Comparison of ENCODE assay signal across 36 cellular contexts in the genomic region with DNA sequence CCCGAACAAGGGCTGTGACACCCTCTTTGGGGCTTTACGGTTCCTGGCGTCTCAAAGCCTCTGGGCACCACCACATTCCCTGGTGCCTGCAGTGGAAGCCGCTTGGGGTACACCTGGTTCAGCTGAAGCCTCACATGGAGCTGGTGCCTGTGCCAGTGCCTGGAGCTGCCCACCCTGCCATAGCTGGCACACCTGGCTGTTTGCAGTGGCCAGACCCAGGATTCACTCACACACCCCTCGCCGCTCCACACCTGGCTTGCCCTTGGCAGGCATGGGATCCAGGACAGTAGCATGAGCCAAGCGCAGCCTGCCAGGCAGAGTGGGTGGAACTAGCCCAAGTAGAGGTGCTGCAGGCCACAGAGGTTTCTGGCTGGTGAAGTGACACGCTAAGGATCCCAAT.
"Had no signal": no experiment of that assay in that cellular context is flagged by ENCODE, and none has a peak within 500 bp of the region (broad histone marks: within the 10 kb centered on the region; RNA-seq: fewer than 3 reads in every experiment).

No MANE protein-coding gene starts in this region.

- H3K4me1 ChIP-seq: adrenal gland, ascending aorta had no signal

- H3K36me3 ChIP-seq: adrenal gland, ascending aorta, cardiac muscle cell had no signal

- H3K9me3 ChIP-seq: ascending aorta had no signal

- H3K9me3 Mint-ChIP-seq: central memory CD8-positive, alpha-beta T cell had no signal

- ATAC-seq: activated CD4-positive, alpha-beta T cell treated with anti-CD3 and anti-CD28 coated beads for 36 hours; activated CD8-positive, alpha-beta memory T cell treated with anti-CD3 and anti-CD28 coated beads, Interleukin-2, amount 10 ng/mL, durations not matched to agents 7 days and 5 days; activated CD8-positive, alpha-beta T cell treated with anti-CD3 and anti-CD28 coated beads, Interleukin-2, amount 10 ng/mL, durations not matched to agents 7 days and 5 days had no signal

- H3K27me3 ChIP-seq: adrenal gland, ascending aorta, cardiac muscle cell had no signal

- DNase-seq: activated B cell treated with CpG ODN at 0.5 μM for 24 hours; activated CD4-positive, alpha-beta memory T cell treated with anti-CD3 and anti-CD28 coated beads, Interleukin-2, amount 10 ng/mL, durations not matched to agents 7 days and 5 days; activated CD4-positive, alpha-beta T cell treated with anti-CD3 and anti-CD28 coated beads for 1 hour; activated CD4-positive, alpha-beta T cell treated with anti-CD3 and anti-CD28 coated beads for 36 hours; activated CD4-positive, alpha-beta T cell treated with anti-CD3 and anti-CD28 coated beads for 48 hours; activated CD4-positive, alpha-beta T cell treated with anti-CD3 and anti-CD28 coated beads, Interleukin-2, amount 10 ng/mL, durations not matched to agents 7 days and 5 days; activated CD4-positive, alpha-beta T cell treated with anti-CD3 and anti-CD28 coated beads, Interleukin-2, amount 50 U/mL, for 48 hours; activated CD8-positive, alpha-beta memory T cell treated with anti-CD3 and anti-CD28 coated beads for 24 hours; activated CD8-positive, alpha-beta memory T cell treated with anti-CD3 and anti-CD28 coated beads, Interleukin-2, amount 10 ng/mL, durations not matched to agents 7 days and 5 days; activated CD8-positive, alpha-beta memory T cell treated with anti-CD3 and anti-CD28 coated beads, Interleukin-2, amount 50 U/mL, for 48 hours; activated CD8-positive, alpha-beta T cell treated with anti-CD3 and anti-CD28 coated beads, Interleukin-2, amount 10 ng/mL, durations not matched to agents 7 days and 5 days; activated effector memory CD4-positive, alpha-beta T cell treated with Interleukin-2 at 50 U/mL for 16 hours; activated gamma-delta T cell; activated naive CD4-positive, alpha-beta T cell treated with anti-CD3 and anti-CD28 coated beads, Interleukin-2, amount 10 ng/mL, durations not matched to agents 7 days and 5 days; activated naive CD4-positive, alpha-beta T cell treated with Interleukin-2 at 50 U/mL for 16 hours; activated T-cell treated with anti-CD3 and anti-CD28 coated beads, Interleukin-2, amount 50 U/mL, for 24 hours; activated T-cell treated with anti-CD3 and anti-CD28 coated beads, Interleukin-2, amount 50 U/mL, for 48 hours; adrenal gland; amniotic stem cell; anterior cingulate cortex; caudate nucleus; SW 1271; T-helper 1 cell; T-helper 2 cell; T-helper 9 cell had no signal

- H3K27ac Mint-ChIP-seq: activated B cell treated with CpG ODN at 0.5 μM for 24 hours; activated CD4-positive, alpha-beta memory T cell treated with anti-CD3 and anti-CD28 coated beads, Interleukin-2, amount 10 ng/mL, durations not matched to agents 7 days and 5 days; activated CD4-positive, alpha-beta T cell treated with anti-CD3 and anti-CD28 coated beads for 36 hours; activated CD4-positive, alpha-beta T cell treated with anti-CD3 and anti-CD28 coated beads, Interleukin-2, amount 10 ng/mL, durations not matched to agents 7 days and 5 days; activated CD8-positive, alpha-beta memory T cell treated with anti-CD3 and anti-CD28 coated beads, Interleukin-2, amount 10 ng/mL, durations not matched to agents 7 days and 5 days; activated CD8-positive, alpha-beta T cell treated with anti-CD3 and anti-CD28 coated beads, Interleukin-2, amount 10 ng/mL, durations not matched to agents 7 days and 5 days; activated naive CD4-positive, alpha-beta T cell treated with anti-CD3 and anti-CD28 coated beads, Interleukin-2, amount 10 ng/mL, durations not matched to agents 7 days and 5 days; activated naive CD4-positive, alpha-beta T cell treated with anti-CD3 and anti-CD28 coated beads, Interleukin-2, amount 50 U/mL, for 24 hours; activated naive CD8-positive, alpha-beta T cell; activated T-cell treated with anti-CD3 and anti-CD28 coated beads, Interleukin-2, amount 50 U/mL, for 24 hours; activated T-helper 2 cell treated with anti-CD3 and anti-CD28 coated beads, Interferon-gamma antibody, Interleukin-2, Interleukin-4, amounts not matched to agents 10 μg/mL and 5 μg/mL and 100 μg/mL, durations not matched to agents 14 hours and 24 hours and 36 hours; brain; T-helper 1 cell treated with Interleukin-12 subunit alpha and Interleukin-12 subunit beta and Interleukin-4 antibody, amounts not matched to agents 30 μg/mL and 1 μg/mL, for 36 hours; T-helper 2 cell treated with Interferon-gamma antibody and Interleukin-4, amounts not matched to agents 5 μg/mL and 100 μg/mL, for 36 hours had no signal

- FAIRE-seq: TTC549 had no signal

- H3K27ac ChIP-seq: adrenal gland, ascending aorta, cardiac muscle cell, VCaP had no signal

- H3K4me3 Mint-ChIP-seq: activated B cell treated with CpG ODN at 0.5 μM for 24 hours; activated CD4-positive, alpha-beta memory T cell treated with anti-CD3 and anti-CD28 coated beads, Interleukin-2, amount 10 ng/mL, durations not matched to agents 7 days and 5 days; activated CD4-positive, alpha-beta T cell treated with anti-CD3 and anti-CD28 coated beads for 36 hours; activated CD4-positive, alpha-beta T cell treated with anti-CD3 and anti-CD28 coated beads, Interleukin-2, amount 10 ng/mL, durations not matched to agents 7 days and 5 days; activated CD8-positive, alpha-beta memory T cell treated with anti-CD3 and anti-CD28 coated beads, Interleukin-2, amount 10 ng/mL, durations not matched to agents 7 days and 5 days; activated CD8-positive, alpha-beta T cell treated with anti-CD3 and anti-CD28 coated beads, Interleukin-2, amount 10 ng/mL, durations not matched to agents 7 days and 5 days; activated naive CD4-positive, alpha-beta T cell treated with anti-CD3 and anti-CD28 coated beads, Interleukin-2, amount 10 ng/mL, durations not matched to agents 7 days and 5 days; activated naive CD4-positive, alpha-beta T cell treated with anti-CD3 and anti-CD28 coated beads, Interleukin-2, amount 50 U/mL, for 24 hours; activated naive CD8-positive, alpha-beta T cell; activated T-cell treated with anti-CD3 and anti-CD28 coated beads, Interleukin-2, amount 50 U/mL, for 24 hours; brain; central memory CD8-positive, alpha-beta T cell; T-helper 1 cell treated with Interleukin-12 subunit alpha and Interleukin-12 subunit beta and Interleukin-4 antibody, amounts not matched to agents 30 μg/mL and 1 μg/mL, for 36 hours; T-helper 2 cell treated with Interferon-gamma antibody and Interleukin-4, amounts not matched to agents 5 μg/mL and 100 μg/mL, for 36 hours had no signal

- H3K4me3 ChIP-seq: adrenal gland, ascending aorta, cardiac muscle cell had no signal

- H3K36me3 Mint-ChIP-seq: activated CD8-positive, alpha-beta memory T cell treated with anti-CD3 and anti-CD28 coated beads, Interleukin-2, amount 10 ng/mL, durations not matched to agents 7 days and 5 days; activated naive CD4-positive, alpha-beta T cell treated with anti-CD3 and anti-CD28 coated beads, Interleukin-2, amount 10 ng/mL, durations not matched to agents 7 days and 5 days; activated naive CD4-positive, alpha-beta T cell treated with anti-CD3 and anti-CD28 coated beads, Interleukin-2, amount 50 U/mL, for 24 hours; activated naive CD8-positive, alpha-beta T cell; brain had no signal

- H3K27me3 Mint-ChIP-seq: activated CD4-positive, alpha-beta memory T cell treated with anti-CD3 and anti-CD28 coated beads, Interleukin-2, amount 10 ng/mL, durations not matched to agents 7 days and 5 days; activated CD4-positive, alpha-beta T cell treated with anti-CD3 and anti-CD28 coated beads for 36 hours; activated CD4-positive, alpha-beta T cell treated with anti-CD3 and anti-CD28 coated beads, Interleukin-2, amount 10 ng/mL, durations not matched to agents 7 days and 5 days; activated CD8-positive, alpha-beta memory T cell treated with anti-CD3 and anti-CD28 coated beads, Interleukin-2, amount 10 ng/mL, durations not matched to agents 7 days and 5 days; activated naive CD4-positive, alpha-beta T cell treated with anti-CD3 and anti-CD28 coated beads, Interleukin-2, amount 10 ng/mL, durations not matched to agents 7 days and 5 days; activated T-cell treated with anti-CD3 and anti-CD28 coated beads, Interleukin-2, amount 50 U/mL, for 24 hours; central memory CD8-positive, alpha-beta T cell had no signal

- H3K4me1 Mint-ChIP-seq: activated B cell treated with CpG ODN at 0.5 μM for 24 hours; activated CD4-positive, alpha-beta memory T cell treated with anti-CD3 and anti-CD28 coated beads, Interleukin-2, amount 10 ng/mL, durations not matched to agents 7 days and 5 days; activated CD4-positive, alpha-beta T cell treated with anti-CD3 and anti-CD28 coated beads for 36 hours; activated CD4-positive, alpha-beta T cell treated with anti-CD3 and anti-CD28 coated beads, Interleukin-2, amount 10 ng/mL, durations not matched to agents 7 days and 5 days; activated CD8-positive, alpha-beta memory T cell treated with anti-CD3 and anti-CD28 coated beads, Interleukin-2, amount 10 ng/mL, durations not matched to agents 7 days and 5 days; activated naive CD4-positive, alpha-beta T cell treated with anti-CD3 and anti-CD28 coated beads, Interleukin-2, amount 10 ng/mL, durations not matched to agents 7 days and 5 days; activated naive CD4-positive, alpha-beta T cell treated with anti-CD3 and anti-CD28 coated beads, Interleukin-2, amount 50 U/mL, for 24 hours; brain; central memory CD8-positive, alpha-beta T cell had no signal
